Comparison of ENCODE assay signal across 8 cellular contexts in the genomic region with DNA sequence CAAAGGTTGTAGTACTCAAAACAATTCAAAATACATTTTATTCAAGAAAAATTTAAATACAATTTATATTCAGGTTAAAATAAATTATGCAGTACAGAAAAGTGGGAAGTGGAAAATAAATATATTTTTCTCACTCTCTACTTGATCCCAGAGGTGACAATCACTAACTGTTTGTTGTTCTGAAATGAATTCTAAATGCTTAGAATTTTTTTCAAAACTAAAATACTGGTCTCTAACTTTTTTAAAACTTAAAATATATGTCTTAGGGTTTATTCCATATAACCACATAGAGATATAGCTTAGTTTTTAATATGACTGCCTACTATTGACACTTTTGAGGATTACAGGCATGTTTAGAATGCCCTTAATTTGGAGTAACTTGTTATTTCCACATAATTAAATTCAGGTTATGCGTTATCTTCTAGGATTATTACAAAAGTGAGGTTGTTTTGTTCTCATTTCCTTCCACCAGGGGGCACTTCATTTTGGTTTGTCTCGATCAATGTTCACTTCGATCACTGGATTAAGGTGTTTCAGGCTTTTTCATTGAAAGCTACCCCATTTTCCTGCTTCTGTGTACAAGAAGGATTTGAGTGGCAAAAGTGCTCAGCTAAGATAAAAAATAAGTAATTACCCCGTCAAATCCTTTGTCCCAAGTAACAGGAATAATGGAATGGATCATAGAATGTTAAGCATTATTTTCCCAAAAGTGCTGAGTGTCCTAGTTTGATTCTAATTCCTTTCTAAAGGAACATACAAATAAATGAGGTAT. TPM values are rescaled to one million over a fixed set of nuclear protein-coding genes. Genes with fewer than 3 reads are reported as not detected.
DNase-seq lines count a peak whose midpoint lies in the region; ATAC-seq and TF ChIP-seq lines count a peak whose summit lies in the region.

No MANE protein-coding gene starts in this region.

- no peaks in the 10 kb centered on the region for H3K36me3 ChIP-seq in NT2/D1 (ENCODE audit: insufficient read depth, insufficient read length, low read length)
- H3K36me3 ChIP-seq in mucosa of descending colon (ENCODE audit: low read depth): no peaks in the 10 kb centered on the region

- DNase-seq in Ammon's horn (ENCODE audit: low spot score): peak; percentile 26
- DNase-seq in GM13976 (ENCODE audit: low spot score): peak; percentile 9
- peak; percentile 33 for DNase-seq in NT2/D1 (ENCODE audit: low read depth, low spot score)
- DNase-seq in choroid plexus epithelial cell (ENCODE audit: low read depth): peak; percentile 74
- DNase-seq in mucosa of descending colon: peak in 1 of 3 donors; percentile 46
- no peak for DNase-seq in middle frontal gyrus (ENCODE audit: extremely low spot score, low spot score)
- no peak for DNase-seq in activated naive CD4-positive, alpha-beta T cell treated with Interleukin-2 at 50 U/mL for 16 hours

- H3K4me3 ChIP-seq in NT2/D1 (ENCODE audit: insufficient read length, low read depth) (no peak overlapping the region), choroid plexus epithelial cell (ENCODE audit: low read depth, low read length) (peak overlapping the region; percentile 49), mucosa of descending colon (no peak overlapping the region)

- H3K9me3 ChIP-seq in NT2/D1 (ENCODE audit: insufficient read depth, low read length): no peaks in the 10 kb centered on the region
- no peaks in the 10 kb centered on the region for H3K9me3 ChIP-seq in mucosa of descending colon

- intact Hi-C loops in mucosa of descending colon (cut with DNase I, micrococcal nuclease): loop anchor here in 1 of 2 donors (2.0 to 5.0 kb wide), 2 partner anchors 79 to 261 kb away; no protein-coding TSS in a partner anchor

- H3K27me3 ChIP-seq in NT2/D1 (ENCODE audit: insufficient read depth, insufficient read length): no peaks in the 10 kb centered on the region

- peak; percentile 43 for TF ChIP-seq CTCF in GM13976 (IDR thresholded peaks at IDR 0.05; ENCODE audit: borderline replicate concordance, control extremely low read depth, extremely low read depth, insufficient read depth, missing control alignments)
- peak; percentile 66 for TF ChIP-seq CTCF in choroid plexus epithelial cell (conservative IDR thresholded peaks at IDR 0.05; ENCODE audit: low read depth, low read length)
- TF ChIP-seq CTCF in mucosa of descending colon (IDR thresholded peaks at IDR 0.05): peak; percentile 47

- ATAC-seq in HG03159 (IDR thresholded peaks at IDR 0.05; ENCODE audit: unreplicated experiment): peak; percentile 68
- ATAC-seq in mucosa of descending colon: no peak

- no peaks in the 10 kb centered on the region for H3K4me1 ChIP-seq in NT2/D1 (ENCODE audit: insufficient read depth, insufficient read length)
- no peaks in the 10 kb centered on the region for H3K4me1 ChIP-seq in mucosa of descending colon (ENCODE audit: low read depth)

- H3K9ac ChIP-seq in NT2/D1 (ENCODE audit: insufficient read length, low read depth): no peak overlapping the region

- in situ Hi-C loops in GM13976 (cut with MboI; ENCODE audit: low sequenced_read_pairs, unreplicated experiment): no loop called here

RNA-seq across cellular contexts. Expression of a gene that starts 27.1 kb away (rescaled TPM):
- total RNA-seq in mucosa of descending colon: 10 to 100 TPM; 16.3 to 46.7 (median 31.5) TPM

Comparison
In these comparisons a context has a peak if more than half of its experiments do, and no peak if none do; other contexts are left out.
1. DNase-seq: peak in Ammon's horn (single experiment), GM13976 (single experiment), NT2/D1 (single experiment) and choroid plexus epithelial cell (single experiment); none in middle frontal gyrus (single experiment) and activated naive CD4-positive, alpha-beta T cell treated with Interleukin-2 at 50 U/mL for 16 hours (single experiment).
2. Peak in every context shown above with its lines, with median percentiles within 50 percentile points of each other: CTCF ChIP-seq.